In the genomic region with DNA sequence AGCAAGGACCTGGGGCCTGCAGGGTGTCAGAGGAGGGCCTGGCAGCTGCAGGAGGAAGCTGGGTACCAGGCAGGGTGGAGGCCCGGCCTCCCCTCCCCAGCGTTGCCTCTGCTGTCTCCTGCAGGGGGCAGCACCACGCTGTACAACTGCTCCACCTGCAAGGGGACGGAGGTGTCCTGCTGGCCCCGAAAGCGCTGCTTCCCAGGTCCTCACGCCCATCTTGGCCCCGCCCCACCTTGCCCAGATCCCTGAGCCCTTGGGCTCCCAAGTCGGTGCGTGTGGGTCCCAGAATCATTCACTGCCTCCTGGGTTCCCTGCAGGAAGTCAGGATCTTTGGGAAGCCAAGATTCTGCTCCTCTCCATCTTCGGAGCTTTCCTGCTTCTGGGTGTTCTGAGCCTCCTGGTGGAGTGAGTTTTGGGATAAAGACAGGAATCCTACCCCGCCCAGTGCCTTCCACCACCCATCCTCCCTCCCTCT, we compare ENCODE assay signal across 8 cellular contexts. TPM values are rescaled to one million over a fixed set of nuclear protein-coding genes. Genes with fewer than 3 reads are reported as not detected.
DNase-seq lines count a peak whose midpoint lies in the region; ATAC-seq and TF ChIP-seq lines count a peak whose summit lies in the region.

No MANE protein-coding gene starts in this region.

- H3K27me3 ChIP-seq in effector memory CD4-positive, alpha-beta T cell (replicated peaks; ENCODE audit: control insufficient read depth, insufficient read depth, low read length, poor library complexity, severe bottlenecking): no peaks in the 10 kb centered on the region

- no peak overlapping the region for H3K27ac ChIP-seq in effector memory CD4-positive, alpha-beta T cell (ENCODE audit: insufficient read depth, low read length, poor library complexity, severe bottlenecking)

- H3K4me3 Mint-ChIP-seq in activated CD8-positive, alpha-beta T cell treated with anti-CD3 and anti-CD28 coated beads for 36 hours: no peak overlapping the region

- H3K27ac Mint-ChIP-seq in activated CD8-positive, alpha-beta T cell treated with anti-CD3 and anti-CD28 coated beads for 36 hours: no peak overlapping the region

- POLR2A ChIA-PET in activated CD8-positive, alpha-beta T cell treated with anti-CD3 and anti-CD28 coated beads for 36 hours (lab: Charles Lee): interaction anchor here (0.8 to 1.5 kb wide), 9 partner anchors 24 to 331 kb away, joined by 3 to 7 read pairs (median 3); partner anchors contain the start of genes POLR2A, TMEM256, TNFSF13 and TNK1

- peak; percentile 96 for TF ChIP-seq CTCF in activated CD8-positive, alpha-beta T cell treated with anti-CD3 and anti-CD28 coated beads for 36 hours (IDR thresholded peaks at IDR 0.05)

- H3K9me3 Mint-ChIP-seq in activated CD8-positive, alpha-beta T cell treated with anti-CD3 and anti-CD28 coated beads for 36 hours: no peaks in the 10 kb centered on the region

- intact Hi-C loops in activated CD8-positive, alpha-beta T cell treated with anti-CD3 and anti-CD28 coated beads for 36 hours (cut with micrococcal nuclease): loop anchor here (10.0 kb wide), 2 partner anchors 129 to 209 kb away; partner anchors contain the start of genes POLR2A, SENP3 and SLC35G6

- H3K4me1 Mint-ChIP-seq in activated CD8-positive, alpha-beta T cell treated with anti-CD3 and anti-CD28 coated beads for 36 hours (ENCODE audit: low read depth): peaks cover 34% of the 10 kb centered on the region

- H3K4me1 ChIP-seq in effector memory CD4-positive, alpha-beta T cell (ENCODE audit: control insufficient read depth, insufficient read depth, low read length, poor library complexity, severe bottlenecking): peaks cover 19% of the 10 kb centered on the region

- no peak overlapping the region for H3K4me3 ChIP-seq in effector memory CD4-positive, alpha-beta T cell (ENCODE audit: insufficient read depth, low read depth, low read length, poor library complexity, severe bottlenecking)

- no peaks in the 10 kb centered on the region for H3K9me3 ChIP-seq in effector memory CD4-positive, alpha-beta T cell (ENCODE audit: control insufficient read depth, low read length)

- peaks cover 12% of the 10 kb centered on the region for H3K36me3 Mint-ChIP-seq in activated CD8-positive, alpha-beta T cell treated with anti-CD3 and anti-CD28 coated beads for 36 hours (ENCODE audit: low read depth)

- H3K27me3 Mint-ChIP-seq in activated CD8-positive, alpha-beta T cell treated with anti-CD3 and anti-CD28 coated beads for 36 hours: no peaks in the 10 kb centered on the region

- ATAC-seq in activated CD8-positive, alpha-beta T cell treated with anti-CD3 and anti-CD28 coated beads for 36 hours: peak; percentile 68
- no peak for ATAC-seq in GM19035 (IDR thresholded peaks at IDR 0.05; ENCODE audit: unreplicated experiment)

- CTCF ChIA-PET in activated CD8-positive, alpha-beta T cell treated with anti-CD3 and anti-CD28 coated beads for 36 hours (lab: Charles Lee): interaction anchor here (0.5 to 6.3 kb wide), 56 partner anchors 8 to 332 kb away, joined by 3 to 68 read pairs (median 4); partner anchors contain the start of genes ACAP1, GPS2, SENP3 and SOX15

- DNase-seq in AML-193 (lab: John Stamatoyannopoulos, UW) (peak; percentile 30 to 32), H4 (ENCODE audit: low spot score) (peak; percentile 43), NCI-H774 (lab: John Stamatoyannopoulos, UW) (peak; percentile 23), medulla oblongata (ENCODE audit: extremely low spot score) (peak; percentile 74)
- DNase-seq in activated CD8-positive, alpha-beta T cell treated with anti-CD3 and anti-CD28 coated beads for 36 hours: peak; percentile 92
- peak; percentile 63 to 73 (median 64) for DNase-seq in effector memory CD4-positive, alpha-beta T cell
- peak; percentile 66 for DNase-seq in stimulated activated CD8-positive, alpha-beta memory T cell treated with anti-CD3 and anti-CD28 coated beads, Interleukin-12 subunit alpha, Interleukin-12 subunit beta, amount 100 ng/mL, for 4 hours (ENCODE audit: low read depth)

- no peaks in the 10 kb centered on the region for H3K36me3 ChIP-seq in effector memory CD4-positive, alpha-beta T cell (ENCODE audit: control insufficient read depth, insufficient read depth, low read length)

RNA-seq across cellular contexts. Expression of gene TMEM95, which starts 1.2 kb away (rescaled TPM):
- not detected in 2 replicates for total RNA-seq in H4 (2014; rRNA removed; shearing (Covaris generic))
- total RNA-seq in activated CD8-positive, alpha-beta T cell treated with anti-CD3 and anti-CD28 coated beads for 36 hours: not detected

RNA-seq across cellular contexts. Expression of gene KCTD11, which starts 4.1 kb away (rescaled TPM):
- 0.78 and 2.4 TPM in 2 replicates for total RNA-seq in H4 (2014; rRNA removed; shearing (Covaris generic))
- total RNA-seq in activated CD8-positive, alpha-beta T cell treated with anti-CD3 and anti-CD28 coated beads for 36 hours: 10 to 100 TPM; 11.0 to 11.2 TPM

RNA-seq across cellular contexts. Expression of gene ACAP1, which starts 19.8 kb away (rescaled TPM):
- total RNA-seq in H4 (2014; rRNA removed; shearing (Covaris generic)): 0.19 TPM in 1 of 2 replicates, not detected in the other
- 100 to 1,000 TPM; 309 to 342 TPM for total RNA-seq in activated CD8-positive, alpha-beta T cell treated with anti-CD3 and anti-CD28 coated beads for 36 hours

RNA-seq across cellular contexts. Expression of gene TNK1, which starts 24.8 kb away (rescaled TPM):
- not detected in 2 replicates for total RNA-seq in H4 (2014; rRNA removed; shearing (Covaris generic))
- 1 to 10 TPM; 6.8 to 6.9 TPM for total RNA-seq in activated CD8-positive, alpha-beta T cell treated with anti-CD3 and anti-CD28 coated beads for 36 hours

RNA-seq across cellular contexts. Expression of gene NEURL4, which starts 27.0 kb away (rescaled TPM):
- total RNA-seq in H4 (2014; rRNA removed; shearing (Covaris generic)): 3.4 and 3.5 TPM in 2 replicates
- 10 to 100 TPM; 36.2 to 40.4 TPM for total RNA-seq in activated CD8-positive, alpha-beta T cell treated with anti-CD3 and anti-CD28 coated beads for 36 hours

Comparison
In these comparisons a context has a peak if more than half of its experiments do, and no peak if none do; other contexts are left out.
1. DNase-seq: peak in every context shown above with its lines; median percentile 92 in activated CD8-positive, alpha-beta T cell treated with anti-CD3 and anti-CD28 coated beads for 36 hours; 74 in medulla oblongata; 66 in stimulated activated CD8-positive, alpha-beta memory T cell treated with anti-CD3 and anti-CD28 coated beads, Interleukin-12 subunit alpha, Interleukin-12 subunit beta, amount 100 ng/mL, for 4 hours; 64 in effector memory CD4-positive, alpha-beta T cell; 43 in H4; 31 in AML-193; 23 in NCI-H774.
2. RNA of gene ACAP1, which starts 19.8 kb away (total RNA-seq): 309 to 342 TPM in activated CD8-positive, alpha-beta T cell treated with anti-CD3 and anti-CD28 coated beads for 36 hours; 0.19 TPM in H4; every median in the first group is over 100 times any median in the second.